1 cellular context compared by ENCODE assay signal in the genomic region with DNA sequence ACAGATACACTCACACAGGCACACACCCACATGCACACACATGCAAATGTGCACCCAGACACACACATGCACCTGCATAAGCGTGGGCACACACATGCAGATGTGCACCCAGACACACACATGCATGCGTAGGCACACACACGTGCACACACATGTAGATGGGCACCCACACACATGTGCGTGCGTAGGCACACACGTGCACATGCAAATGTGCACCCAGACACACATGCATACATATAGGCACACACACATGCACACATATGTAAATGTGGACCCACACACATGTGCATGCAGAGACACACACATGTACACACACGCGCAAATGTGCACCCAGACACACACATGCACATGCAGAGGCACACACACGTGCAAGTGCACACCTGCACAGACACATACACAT.
TF ChIP-seq lines count a peak whose summit lies in the region.

No MANE protein-coding gene starts in this region.

TF ChIP-seq in H1, 55 proteins besides CTCF, POLR2A, EP300 and RAD21 (continued from another document):
- TF ChIP-seq USF2 (IDR thresholded peaks at IDR 0.05; ENCODE audit: low read length) (no peak), SRF (IDR thresholded peaks at IDR 0.05; ENCODE audit: low read depth, low read length) (no peak), PHF8 (conservative IDR thresholded peaks at IDR 0.05; ENCODE audit: low read depth, low read length) (no peak), NANOG (IDR thresholded peaks at IDR 0.05; ENCODE audit: insufficient read depth, low read depth, low read length, poor library complexity, severe bottlenecking) (no peak), E2F6 (IDR thresholded peaks at IDR 0.05) (no peak), BCL11A (IDR thresholded peaks at IDR 0.05; ENCODE audit: low read depth in 2 of 2, low read length in 2 of 2) (no peak), YY1 (IDR thresholded peaks at IDR 0.05; ENCODE audit: low read depth, low read length) (no peak), BRCA1 (IDR thresholded peaks at IDR 0.05; ENCODE audit: low read depth, low read length) (no peak), SAP30 (IDR thresholded peaks at IDR 0.05; ENCODE audit: insufficient read depth, insufficient replicate concordance, low read length) (no peak), RFX5 (IDR thresholded peaks at IDR 0.05; ENCODE audit: borderline replicate concordance, low read depth, low read length) (no peak), CBX5 (IDR thresholded peaks at IDR 0.05; ENCODE audit: low read depth, low read length) (no peak), CREB1 (IDR thresholded peaks at IDR 0.05) (no peak), SUZ12 (IDR thresholded peaks at IDR 0.05; ENCODE audit: low read length) (no peak), CBX8 (IDR thresholded peaks at IDR 0.05; ENCODE audit: borderline replicate concordance, low read depth, low read length) (no peak), CTBP2 (IDR thresholded peaks at IDR 0.05; ENCODE audit: borderline replicate concordance, insufficient read depth, insufficient read length, low read length) (no peak), TBP (IDR thresholded peaks at IDR 0.05; ENCODE audit: low read depth, low read length) (no peak), SIN3A (conservative IDR thresholded peaks at IDR 0.05 in 1 of 2, IDR thresholded peaks at IDR 0.05 in 1 of 2; ENCODE audit: low read depth in 1 of 2, low read length in 2 of 2) (no peak)
- TF ChIP-seq, protein P1, sequence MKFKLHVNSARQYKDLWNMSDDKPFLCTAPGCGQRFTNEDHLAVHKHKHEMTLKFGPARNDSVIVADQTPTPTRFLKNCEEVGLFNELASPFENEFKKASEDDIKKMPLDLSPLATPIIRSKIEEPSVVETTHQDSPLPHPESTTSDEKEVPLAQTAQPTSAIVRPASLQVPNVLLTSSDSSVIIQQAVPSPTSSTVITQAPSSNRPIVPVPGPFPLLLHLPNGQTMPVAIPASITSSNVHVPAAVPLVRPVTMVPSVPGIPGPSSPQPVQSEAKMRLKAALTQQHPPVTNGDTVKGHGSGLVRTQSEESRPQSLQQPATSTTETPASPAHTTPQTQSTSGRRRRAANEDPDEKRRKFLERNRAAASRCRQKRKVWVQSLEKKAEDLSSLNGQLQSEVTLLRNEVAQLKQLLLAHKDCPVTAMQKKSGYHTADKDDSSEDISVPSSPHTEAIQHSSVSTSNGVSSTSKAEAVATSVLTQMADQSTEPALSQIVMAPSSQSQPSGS (IDR thresholded peaks at IDR 0.05; ENCODE audit: low read length) = no peak
